ENCODE assay signal across 21 cellular contexts in genomic region chr6:20929283-20929682, GRCh38.
"Had no signal": no experiment of that assay in that cellular context is flagged by ENCODE, and none has a peak within 500 bp of the region (broad histone marks: within the 10 kb centered on the region; RNA-seq: fewer than 3 reads in every experiment).

No MANE protein-coding gene starts in this region.

- H3K27me3 ChIP-seq: esophagus muscularis mucosa, hepatocyte, ovary, right atrium auricular region, sigmoid colon, tibial artery, upper lobe of right lung had no signal

- H3K4me1 ChIP-seq: esophagus muscularis mucosa, right atrium auricular region, sigmoid colon, upper lobe of right lung had no signal

- H3K27ac Mint-ChIP-seq: naive thymus-derived CD8-positive, alpha-beta T cell had no signal

- H3K79me2 ChIP-seq: hepatocyte had no signal

- DNase-seq: cerebellar nuclear complex; effector memory CD4-positive, alpha-beta T cell; foreskin fibroblast; head of caudate nucleus; kidney glomerular epithelial cell; mucosa of descending colon; naive thymus-derived CD8-positive, alpha-beta T cell; nucleus accumbens; ovary; sigmoid colon; stimulated activated CD4-positive, alpha-beta T cell treated with anti-CD3 and anti-CD28 coated beads, Interleukin-12 subunit alpha, Interleukin-12 subunit beta, amount 100 ng/mL, for 4 hours; stimulated activated naive CD4-positive, alpha-beta T cell; tibial artery; upper lobe of right lung had no signal

- H3K4me2 ChIP-seq: hepatocyte had no signal

- H3K4me3 ChIP-seq: coronary artery, esophagus muscularis mucosa, hepatocyte, mucosa of descending colon, ovary, right atrium auricular region, sigmoid colon, skin epidermis, tibial artery, upper lobe of right lung had no signal

- H3K27ac ChIP-seq: coronary artery, epithelial cell of prostate, esophagus muscularis mucosa, hepatocyte, ovary, right atrium auricular region, sigmoid colon, tibial artery, upper lobe of right lung had no signal

- H3K9me3 Mint-ChIP-seq: naive thymus-derived CD8-positive, alpha-beta T cell; neural crest cell had no signal

- H3K9me3 ChIP-seq: esophagus muscularis mucosa, mucosa of descending colon, ovary, right atrium auricular region, sigmoid colon, tibial artery, upper lobe of right lung had no signal

- H3K4me1 Mint-ChIP-seq: naive thymus-derived CD8-positive, alpha-beta T cell had no signal

- H2AFZ ChIP-seq: hepatocyte had no signal

- H3K36me3 ChIP-seq: esophagus muscularis mucosa, ovary, right atrium auricular region, sigmoid colon, tibial artery, upper lobe of right lung had no signal

- H3K27me3 Mint-ChIP-seq: naive thymus-derived CD8-positive, alpha-beta T cell had no signal

- H3K4me3 Mint-ChIP-seq: naive thymus-derived CD8-positive, alpha-beta T cell; neural crest cell had no signal
